ENCODE assay signal across 1 cellular context in genomic region chr19:6589711-6590457, GRCh38.
TF ChIP-seq lines count a peak whose summit lies in the region.

No MANE protein-coding gene starts in this region.

TF ChIP-seq in HepG2, 621 proteins besides CTCF, POLR2A, EP300 and RAD21:
- TF ChIP-seq SNAPC4 (CRISPR knock-in tag; IDR thresholded peaks at IDR 0.05) (no peak), ATF4 (CRISPR knock-in tag; IDR thresholded peaks at IDR 0.05) (no peak)
